8 cellular contexts compared by ENCODE assay signal in the genomic region with DNA sequence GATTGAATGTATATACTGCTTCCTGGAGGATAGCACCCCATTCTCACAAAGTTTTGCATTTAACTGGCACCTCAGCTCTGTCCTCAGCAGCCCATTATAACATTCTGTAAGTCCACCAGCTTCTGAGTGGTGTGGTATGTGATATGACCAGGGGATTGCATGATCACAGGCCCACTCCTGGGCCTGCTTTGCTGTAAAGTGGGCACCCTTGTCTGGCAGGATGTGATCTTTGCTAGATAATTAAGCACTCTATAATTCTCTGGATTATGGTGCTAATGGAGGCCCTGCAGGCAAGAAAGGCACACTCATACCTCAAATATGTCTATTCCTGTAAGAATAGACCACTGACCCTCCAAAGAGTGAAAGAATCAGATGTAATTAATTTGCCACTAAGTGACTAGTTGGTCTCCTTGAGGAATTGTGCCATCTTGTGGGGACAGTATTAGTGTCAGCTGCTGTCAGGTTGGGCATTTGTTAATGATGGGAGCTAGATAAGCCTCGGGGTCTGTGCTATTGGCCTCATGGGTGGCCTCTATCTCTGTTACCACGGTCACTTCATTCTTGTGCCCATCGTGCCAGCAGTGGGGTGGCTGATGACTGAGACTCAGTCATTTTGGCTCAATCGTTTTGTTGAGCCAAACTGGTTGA. TPM values are rescaled to one million over a fixed set of nuclear protein-coding genes. Genes with fewer than 3 reads are reported as not detected.
DNase-seq lines count a peak whose midpoint lies in the region; ATAC-seq, FAIRE-seq and TF ChIP-seq lines count a peak whose summit lies in the region.

No MANE protein-coding gene starts in this region.

- no peaks in the 10 kb centered on the region for H3K36me3 ChIP-seq in OCI-LY7 (ENCODE audit: insufficient read depth, low read length)
- no peaks in the 10 kb centered on the region for H3K36me3 ChIP-seq in pancreas

- H3K4me1 ChIP-seq in OCI-LY7 (ENCODE audit: insufficient read depth, low read length, poor library complexity, severe bottlenecking) (no peaks in the 10 kb centered on the region), pancreas (peaks cover 0 to 18% (median 15%) of the 10 kb centered on the region in 3 donors)

- no peaks in the 10 kb centered on the region for H3K27me3 ChIP-seq in CD4-positive, alpha-beta T cell (ENCODE audit: control insufficient read depth, insufficient read depth, low read length)
- H3K27me3 ChIP-seq in pancreas, result no peaks in the 10 kb centered on the region

- no peak overlapping the region for H3K4me3 ChIP-seq in OCI-LY7 (ENCODE audit: low read depth, low read length, poor library complexity, severe bottlenecking)
- H3K4me3 ChIP-seq in epithelial cell of esophagus (ENCODE audit: low read length), result no peak overlapping the region
- no peak overlapping the region for H3K4me3 ChIP-seq in pancreas

- no peaks in the 10 kb centered on the region for H3K36me3 Mint-ChIP-seq in CD4-positive, alpha-beta T cell (ENCODE audit: low read depth)

- no peaks in the 10 kb centered on the region for H3K27me3 Mint-ChIP-seq in CD4-positive, alpha-beta T cell

- H3K9me3 Mint-ChIP-seq in CD4-positive, alpha-beta T cell, result no peaks in the 10 kb centered on the region

- no peak overlapping the region for H3K4me2 ChIP-seq in OCI-LY7 (ENCODE audit: low read length)

- no peaks in the 10 kb centered on the region for H3K79me2 ChIP-seq in OCI-LY7 (ENCODE audit: insufficient read depth, low read depth, low read length)

- peak; percentile 51 for ATAC-seq in CD4-positive, alpha-beta T cell (ENCODE audit: poor library complexity)
- ATAC-seq in HG03097 (IDR thresholded peaks at IDR 0.05; ENCODE audit: low FRiP score, unreplicated experiment) (peak; percentile 61), pancreas (peak; percentile 54 to 81 (median 75))

- H3K4me3 Mint-ChIP-seq in CD4-positive, alpha-beta T cell, result no peak overlapping the region

- peak; percentile 33 for TF ChIP-seq CTCF in CD4-positive, alpha-beta T cell (IDR thresholded peaks at IDR 0.05)
- TF ChIP-seq CTCF in OCI-LY7 (conservative IDR thresholded peaks at IDR 0.05; ENCODE audit: low read length) (peak; percentile 76), epithelial cell of esophagus (IDR thresholded peaks at IDR 0.05; ENCODE audit: insufficient read depth, low read depth, low read length, missing control alignments) (peak; percentile 60), pancreas (IDR thresholded peaks at IDR 0.05) (peak in 2 of 4 donors; percentile 32 to 33)

- peak; percentile 78 for FAIRE-seq in GM18507 (lab: Jason Lieb, UNC)
- no peak for FAIRE-seq in pancreas (lab: Jason Lieb, UNC)

- no peaks in the 10 kb centered on the region for H4K20me1 ChIP-seq in OCI-LY7 (ENCODE audit: insufficient read depth, low read length)

- POLR2A ChIA-PET in CD4-positive, alpha-beta T cell (lab: Charles Lee), result interaction anchor here (1.5 kb wide), 1 partner anchor 371 kb away, joined by 3 read pairs; no protein-coding TSS in a partner anchor
- POLR2A ChIA-PET in OCI-LY7 (lab: Charles Lee), result interaction anchor here (1.5 kb wide), 1 partner anchor 21 kb away, joined by 3 read pairs; no protein-coding TSS in a partner anchor

- no peaks in the 10 kb centered on the region for H3K9me3 ChIP-seq in CD4-positive, alpha-beta T cell (ENCODE audit: control insufficient read depth, low read length)
- H3K9me3 ChIP-seq in OCI-LY7 (ENCODE audit: low read length), result no peaks in the 10 kb centered on the region
- no peaks in the 10 kb centered on the region for H3K9me3 ChIP-seq in pancreas

- no peaks in the 10 kb centered on the region for H3K4me1 Mint-ChIP-seq in CD4-positive, alpha-beta T cell (ENCODE audit: low read depth)

- 16 to 18% methylated on average over 4 of the region's 4 CpGs for WGBS in pancreas, 2 donors

- H3K9me2 ChIP-seq in OCI-LY7 (ENCODE audit: insufficient read depth, low read length), result no peaks in the 10 kb centered on the region

- no peak overlapping the region for H3K27ac ChIP-seq in CD4-positive, alpha-beta T cell (ENCODE audit: low read depth, low read length)
- H3K27ac ChIP-seq in OCI-LY7 (ENCODE audit: low read depth, low read length, poor library complexity, severe bottlenecking) (no peak overlapping the region), pancreas (no peak overlapping the region)

- no peak overlapping the region for H3K27ac Mint-ChIP-seq in CD4-positive, alpha-beta T cell

- DNase-seq in CD4-positive, alpha-beta T cell, result peak in 1 of 10 experiments; percentile 2
- no peak for DNase-seq in GM18507 (ENCODE audit: extremely low spot score, insufficient read length, low read depth)
- DNase-seq in OCI-LY7 (ENCODE audit: low spot score), result peak; percentile 64
- DNase-seq in epithelial cell of esophagus (ENCODE audit: low read depth), result peak; percentile 62
- DNase-seq in pancreas, result peak in 1 of 6 donors; percentile 22
- no peak for DNase-seq in hippocampal formation (lab: John Stamatoyannopoulos, UW)
- DNase-seq in activated CD4-positive, alpha-beta T cell treated with anti-CD3 and anti-CD28 coated beads, Interleukin-2, amount 50 U/mL, for 48 hours, result no peak

- CTCF ChIA-PET in CD4-positive, alpha-beta T cell (lab: Charles Lee), result interaction anchor here (0.8 kb wide), 1 partner anchor 11 kb away, joined by 3 read pairs; no protein-coding TSS in a partner anchor
- CTCF ChIA-PET in OCI-LY7 (lab: Charles Lee; ENCODE audit: unreplicated experiment), result no interaction called here

- H2AFZ ChIP-seq in OCI-LY7 (ENCODE audit: low read length), result 0 out of 2 replicates have a peak overlapping the region, but pooled peaks have one; percentile 2

- no TSS peak for BruUV-seq in OCI-LY7 (replicated peaks; lab: Mats Ljungman, UMichigan)

- intact Hi-C loops in CD4-positive, alpha-beta T cell (cut with DNase I, micrococcal nuclease), result loop anchor here in 1 of 2 experiments (5.0 kb wide), 1 partner anchor 382 kb away; no protein-coding TSS in a partner anchor
- intact Hi-C loops in OCI-LY7 (cut with micrococcal nuclease; ENCODE audit: unreplicated experiment) (loop anchor here (1.0 to 2.0 kb wide), 2 partner anchors 101 to 382 kb away; a partner anchor contains a TSS), pancreas (cut with DNase I) (loop anchor here in 2 of 3 donors (10.0 kb wide), 3 partner anchors 99 to 379 kb away; a partner anchor contains a TSS)

RNA-seq across cellular contexts. Expression of a gene that starts 2.2 kb away (rescaled TPM):
- total RNA-seq in CD4-positive, alpha-beta T cell, result not detected
- total RNA-seq in OCI-LY7 (2014; rRNA removed; shearing (Covaris generic)), result not detected in 2 replicates
- not detected in 2 replicates for total RNA-seq in OCI-LY7 (2022)
- 10 to 100 TPM; 13.0 to 84.9 (median 25.8) TPM for total RNA-seq in pancreas
- polyA plus RNA-seq in pancreas, result 10 to 100 TPM; 27.9 to 61.8 TPM

RNA-seq across cellular contexts. Expression of a gene that starts 11.5 kb away (rescaled TPM):
- 1 to 10 TPM; 8.4 to 9.6 TPM for total RNA-seq in CD4-positive, alpha-beta T cell
- total RNA-seq in OCI-LY7 (2014; rRNA removed; shearing (Covaris generic)), result 16.4 and 26.7 TPM in 2 replicates
- total RNA-seq in OCI-LY7 (2022) (37.7 and 42.5 TPM in 2 replicates), pancreas (1 to 10 TPM; 3.2 to 8.7 (median 6.1) TPM)
- polyA plus RNA-seq in pancreas, result 10 to 100 TPM; 12.0 to 13.4 TPM

RNA-seq across cellular contexts. Expression of a gene that starts 23.7 kb away (rescaled TPM):
- not detected for total RNA-seq in CD4-positive, alpha-beta T cell
- total RNA-seq in OCI-LY7 (2014; rRNA removed; shearing (Covaris generic)), result 0.35 TPM in 1 of 2 replicates, not detected in the other
- total RNA-seq in OCI-LY7 (2022), result 0.23 TPM in 1 of 2 replicates, not detected in the other
- under 1 TPM in 2 of 6 donors, not detected in 4; 0.16 to 0.18 TPM for total RNA-seq in pancreas
- polyA plus RNA-seq in pancreas, result under 1 TPM; 0.09 to 0.15 TPM

RNA-seq across cellular contexts. Expression of a gene that starts 43.9 kb away (rescaled TPM):
- total RNA-seq in CD4-positive, alpha-beta T cell, result under 1 TPM in 1 of 2 experiments, not detected in 1; 0.14 TPM
- 0.10 and 0.13 TPM in 2 replicates for total RNA-seq in OCI-LY7 (2014; rRNA removed; shearing (Covaris generic))
- total RNA-seq in OCI-LY7 (2022), result 0.09 and 0.11 TPM in 2 replicates
- under 1 TPM; 0.06 to 0.16 (median 0.12) TPM for total RNA-seq in pancreas
- under 1 TPM; 0.27 to 0.38 TPM for polyA plus RNA-seq in pancreas

Comparison
In these comparisons a context has a peak if more than half of its experiments do, and no peak if none do; other contexts are left out.
1. DNase-seq: peak in OCI-LY7 (single experiment) and epithelial cell of esophagus (single experiment); none in GM18507 (single experiment), hippocampal formation (0 of 2) and activated CD4-positive, alpha-beta T cell treated with anti-CD3 and anti-CD28 coated beads, Interleukin-2, amount 50 U/mL, for 48 hours (0 of 2).
2. RNA of a gene that starts 2.2 kb away (total RNA-seq): 13.0 to 84.9 TPM in pancreas; not detected in CD4-positive, alpha-beta T cell and not detected in OCI-LY7; every median in the first group is over 10 times any median in the second.
3. Peak in every context shown above with its lines, with median percentiles within 50 percentile points of each other: ATAC-seq.